In the genomic region with DNA sequence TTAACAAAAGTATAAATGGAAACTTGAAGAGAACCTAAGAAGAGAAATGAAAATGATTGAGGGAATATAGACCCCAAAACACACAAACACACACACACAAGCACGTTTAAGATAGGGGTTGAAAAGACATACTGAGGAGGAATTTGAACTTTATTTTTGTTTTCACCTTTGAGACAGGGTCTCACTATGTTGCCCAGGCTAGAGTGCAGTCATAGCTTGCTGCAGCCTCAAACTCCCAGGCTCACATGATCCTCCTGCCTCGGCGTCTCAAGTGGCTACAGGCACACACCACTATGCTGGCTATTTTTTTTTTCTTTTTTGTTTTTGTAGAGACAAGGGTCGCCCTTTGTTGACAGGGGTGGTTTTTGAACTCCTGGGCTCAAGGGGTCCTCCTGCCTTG, we compare ENCODE assay signal across 21 cellular contexts. TPM values are rescaled to one million over a fixed set of nuclear protein-coding genes. Genes with fewer than 3 reads are reported as not detected.
DNase-seq lines count a peak whose midpoint lies in the region; ATAC-seq and TF ChIP-seq lines count a peak whose summit lies in the region.
"Had no signal": no experiment of that assay in that cellular context is flagged by ENCODE, and none has a peak within 500 bp of the region (broad histone marks: within the 10 kb centered on the region; RNA-seq: fewer than 3 reads in every experiment).

No MANE protein-coding gene starts in this region.

- H4K91ac ChIP-seq in IMR-90 (ENCODE audit: insufficient read depth, low read depth, low read length): peak overlapping the region; percentile 38; the same call in 1 of the 2 replicates

- TF ChIP-seq POLR2A in IMR-90 (IDR thresholded peaks at IDR 0.05; ENCODE audit: low read depth, low read length): no peak

- peaks cover 11% of the 10 kb centered on the region for H3K9me1 ChIP-seq in IMR-90 (ENCODE audit: insufficient read depth, low read length)

- 58% methylated on average over 2 of the region's 4 CpGs; no CpG with 5 or more reads in 1 of the 2 experiments for WGBS in IMR-90 (ENCODE audit: extremely low coverage in 2 of 2, insufficient read length in 1 of 2), 2 experiments

- H3K9me3 ChIP-seq in left ventricle myocardium inferior (replicated peaks) (no peaks in the 10 kb centered on the region), A673 (ENCODE audit: low read depth, low read length, poor library complexity, severe bottlenecking) (no peaks in the 10 kb centered on the region), IMR-90 (ENCODE audit: control insufficient read depth, insufficient read depth, low read length) (no peaks in the 10 kb centered on the region), RWPE2 (ENCODE audit: severe bottlenecking) (no peaks in the 10 kb centered on the region)
- H3K9me3 ChIP-seq: A549, Caco-2 had no signal

- H3K27ac ChIP-seq in left ventricle myocardium inferior (replicated peaks) (peak overlapping the region; percentile 68), A673 (ENCODE audit: low read depth, low read length, poor library complexity, severe bottlenecking) (no peak overlapping the region), IMR-90 (ENCODE audit: insufficient read depth, low read length) (no peak overlapping the region; the same call in 1 of the 2 replicates), RWPE2 (ENCODE audit: poor library complexity, severe bottlenecking) (peak overlapping the region; percentile 10)
- H3K27ac ChIP-seq: A549, GM23248 had no signal

- H3K4me1 ChIP-seq in left ventricle myocardium inferior: peaks cover 66% of the 10 kb centered on the region
- H3K4me1 ChIP-seq in A673 (ENCODE audit: insufficient read depth, low read length, poor library complexity, severe bottlenecking): peaks cover 4% of the 10 kb centered on the region
- H3K4me1 ChIP-seq in IMR-90 (ENCODE audit: control insufficient read depth, insufficient read depth, low read length): peaks cover 3% of the 10 kb centered on the region
- peaks cover 10% of the 10 kb centered on the region for H3K4me1 ChIP-seq in RWPE2 (ENCODE audit: insufficient read depth, poor library complexity, severe bottlenecking)

- dilution Hi-C loops in IMR-90 (cut with HindIII; ENCODE audit: low sequenced_read_pairs, unreplicated experiment): no loop called here

- peaks cover 9 to 64% of the 10 kb centered on the region in 2 experiments; a peak in 3 of 4 replicates for H3K79me1 ChIP-seq in IMR-90 (ENCODE audit: low read depth in 1 of 2, low read length in 2 of 2)

- TF ChIP-seq RAD21 in IMR-90 (IDR thresholded peaks at IDR 0.05; ENCODE audit: low read length): no peak

- H3K9me3 Mint-ChIP-seq in stimulated activated effector memory CD8-positive, alpha-beta T cell treated with anti-CD3 and anti-CD28 coated beads, Interleukin-12 subunit alpha, Interleukin-12 subunit beta, amount 100 ng/mL, for 72 hours: no peaks in the 10 kb centered on the region

- H3K23ac ChIP-seq in IMR-90 (ENCODE audit: low read depth, low read length): no peak overlapping the region

- H3K14ac ChIP-seq in IMR-90 (replicated peaks; ENCODE audit: low read depth, low read length): peak overlapping the region; percentile 50

- peak overlapping the region; percentile 79; the same call in 1 of the 2 replicates for H2AK5ac ChIP-seq in IMR-90 (ENCODE audit: low read depth, low read length)

- H3K9ac ChIP-seq in IMR-90 (ENCODE audit: low read depth, low read length): no peak overlapping the region
- H3K9ac ChIP-seq: GM23248 had no signal

- H4K5ac ChIP-seq in IMR-90 (ENCODE audit: low read depth, low read length): no peak overlapping the region

- no peak overlapping the region for H3K27ac Mint-ChIP-seq in stimulated activated effector memory CD8-positive, alpha-beta T cell treated with anti-CD3 and anti-CD28 coated beads, Interleukin-12 subunit alpha, Interleukin-12 subunit beta, amount 100 ng/mL, for 72 hours

- no peak overlapping the region for H2AK9ac ChIP-seq in IMR-90 (replicated peaks; ENCODE audit: low read depth, low read length, poor library complexity)

- H2BK20ac ChIP-seq in IMR-90 (ENCODE audit: low read depth, low read length): no peak overlapping the region

- BruUV-seq in A673 (replicated peaks; lab: Mats Ljungman, UMichigan): TSS peak; percentile 22
- no TSS peak for BruUV-seq in IMR-90 (replicated peaks; lab: Mats Ljungman, UMichigan)

- TF ChIP-seq CTCF in left ventricle myocardium inferior (IDR thresholded peaks at IDR 0.05; ENCODE audit: borderline replicate concordance) (no peak), A673 (conservative IDR thresholded peaks at IDR 0.05; ENCODE audit: low read depth, low read length) (no peak), IMR-90 (conservative IDR thresholded peaks at IDR 0.05; ENCODE audit: low read depth, low read length) (no peak), RWPE2 (IDR thresholded peaks at IDR 0.05; ENCODE audit: poor library complexity, severe bottlenecking) (no peak)

- peak overlapping the region; percentile 33; the same call in 1 of the 2 replicates for H2BK120ac ChIP-seq in IMR-90 (ENCODE audit: low read depth, low read length)

- H2AFZ ChIP-seq in IMR-90 (replicated peaks; ENCODE audit: low read length, poor library complexity): no peak overlapping the region
- H2AFZ ChIP-seq: GM23248 had no signal

- H3K27me3 ChIP-seq in left ventricle myocardium inferior (ENCODE audit: low read depth) (no peaks in the 10 kb centered on the region), A673 (replicated peaks; ENCODE audit: insufficient read depth, low read depth, low read length, poor library complexity) (no peaks in the 10 kb centered on the region), IMR-90 (ENCODE audit: control insufficient read depth, insufficient read depth, low read length) (no peaks in the 10 kb centered on the region), RWPE2 (ENCODE audit: insufficient read depth, poor library complexity, severe bottlenecking) (no peaks in the 10 kb centered on the region)

- intact Hi-C loops in left ventricle myocardium inferior (cut with micrococcal nuclease) (no loop called here), Right ventricle myocardium inferior (cut with DNase I) (loop anchor here (5.0 kb wide), 1 partner anchor 89 kb away; no protein-coding TSS in a partner anchor), A673 (cut with micrococcal nuclease; ENCODE audit: unreplicated experiment) (no loop called here), IMR-90 (cut with micrococcal nuclease) (no loop called here)

- H2BK5ac ChIP-seq in IMR-90 (ENCODE audit: low read depth, low read length, poor library complexity, severe bottlenecking): no peak overlapping the region

- no peak overlapping the region for H3K4me2 ChIP-seq in IMR-90 (ENCODE audit: low read depth, low read length)

- H4K20me1 ChIP-seq in IMR-90 (ENCODE audit: insufficient read depth, low read length): peaks cover 22% of the 10 kb centered on the region; the same call in 1 of the 2 replicates

- H3K36me3 ChIP-seq in left ventricle myocardium inferior (no peaks in the 10 kb centered on the region), A673 (ENCODE audit: insufficient read depth, low read length, poor library complexity, severe bottlenecking) (no peaks in the 10 kb centered on the region), IMR-90 (ENCODE audit: control insufficient read depth, insufficient read depth, low read length) (no peaks in the 10 kb centered on the region), RWPE2 (ENCODE audit: low read depth) (no peaks in the 10 kb centered on the region)

- H3K4me3 ChIP-seq in left ventricle myocardium inferior (peak overlapping the region; percentile 22), A673 (ENCODE audit: low read depth, low read length, poor library complexity, severe bottlenecking) (no peak overlapping the region), IMR-90 (ENCODE audit: insufficient read depth, low read depth, low read length) (no peak overlapping the region), RWPE2 (ENCODE audit: severe bottlenecking) (no peak overlapping the region)
- H3K4me3 ChIP-seq: A549, GM12878, GM23248 had no signal

- ATAC-seq in Right ventricle myocardium inferior: no peak
- no peak for ATAC-seq in IMR-90 (ENCODE audit: low read depth)
- no peak for ATAC-seq in RWPE2 (ENCODE audit: low read depth)
- no peak for ATAC-seq in stimulated activated effector memory CD8-positive, alpha-beta T cell treated with anti-CD3 and anti-CD28 coated beads, Interleukin-12 subunit alpha, Interleukin-12 subunit beta, amount 100 ng/mL, for 72 hours
- ATAC-seq: A549, GM12878 had no signal

- no peak overlapping the region for H3K4me3 Mint-ChIP-seq in stimulated activated effector memory CD8-positive, alpha-beta T cell treated with anti-CD3 and anti-CD28 coated beads, Interleukin-12 subunit alpha, Interleukin-12 subunit beta, amount 100 ng/mL, for 72 hours
- H3K4me3 Mint-ChIP-seq: CD4-positive, alpha-beta memory T cell had no signal

- peak overlapping the region; percentile 70 for H3K4ac ChIP-seq in IMR-90 (ENCODE audit: low read depth, low read length)

- CTCF ChIA-PET in A673 (lab: Charles Lee): no interaction called here
- CTCF ChIA-PET in IMR-90 (lab: Yijun Ruan, JAX): interaction anchor here (0.9 kb wide), 1 partner anchor 47 kb away, joined by 3 read pairs; no protein-coding TSS in a partner anchor

- peak overlapping the region in 1 of 2 experiments; percentile 6; a peak in 1 of 4 replicates for H4K8ac ChIP-seq in IMR-90 (ENCODE audit: low read depth in 2 of 2, low read length in 2 of 2)

- POLR2A ChIA-PET in A673 (lab: Charles Lee; ENCODE audit: low non-redundant PET): no interaction called here
- POLR2A ChIA-PET in IMR-90 (lab: Charles Lee; ENCODE audit: unreplicated experiment): no interaction called here

- H3K4me1 Mint-ChIP-seq in stimulated activated effector memory CD8-positive, alpha-beta T cell treated with anti-CD3 and anti-CD28 coated beads, Interleukin-12 subunit alpha, Interleukin-12 subunit beta, amount 100 ng/mL, for 72 hours: peaks cover 36% of the 10 kb centered on the region

- no peak overlapping the region for H3K56ac ChIP-seq in IMR-90 (ENCODE audit: extremely low read depth, insufficient read depth, low read length)

- H3K18ac ChIP-seq in IMR-90 (ENCODE audit: low read depth, low read length): no peak overlapping the region

- H3K36me3 Mint-ChIP-seq in stimulated activated effector memory CD8-positive, alpha-beta T cell treated with anti-CD3 and anti-CD28 coated beads, Interleukin-12 subunit alpha, Interleukin-12 subunit beta, amount 100 ng/mL, for 72 hours: peaks cover 27% of the 10 kb centered on the region

- H2BK15ac ChIP-seq in IMR-90 (ENCODE audit: low read depth, low read length): peak overlapping the region; percentile 20; the same call in 1 of the 3 replicates

- in situ Hi-C loops in IMR-90 (cut with MboI; ENCODE audit: low sequenced_read_pairs): no loop called here

- DNase-seq in left ventricle myocardium inferior (no peak), Right ventricle myocardium inferior (ENCODE audit: missing footprints) (no peak), A673 (ENCODE audit: low spot score) (no peak), IMR-90 (no peak), RWPE2 (ENCODE audit: low spot score) (no peak), retina (no peak)
- DNase-seq in stimulated activated effector memory CD8-positive, alpha-beta T cell treated with anti-CD3 and anti-CD28 coated beads, Interleukin-12 subunit alpha, Interleukin-12 subunit beta, amount 100 ng/mL, for 72 hours (ENCODE audit: low spot score in 2 of 2): no peak
- no peak for DNase-seq in activated CD4-positive, alpha-beta T cell treated with anti-CD3 and anti-CD28 coated beads for 4 hours
- DNase-seq: 8988T; C1 segment of cervical spinal cord; Caco-2; CD4-positive, alpha-beta memory T cell; DMS153; DMS79; EL; GDM1; GM23248; H7; HCEC 1CT had no signal

RNA-seq across cellular contexts. Expression of a gene that starts 4.0 kb away (rescaled TPM):
- total RNA-seq in left ventricle myocardium inferior (34.8 TPM), Right ventricle myocardium inferior (30.9 TPM), A673 (2021) (22.6 and 23.6 TPM in 2 replicates), IMR-90 (2012; rRNA removed) (7.7 and 11.7 TPM in 2 replicates)
- polyA plus RNA-seq in IMR-90 (2012; rRNA removed): 7.1 and 8.4 TPM in 2 replicates
- 3.1 and 3.6 TPM in 2 replicates for polyA plus RNA-seq in IMR-90 (2012; cell fraction: cytosol; rRNA removed)
- polyA plus RNA-seq in IMR-90 (2012; cell fraction: nucleus; rRNA removed; ENCODE audit: low replicate concordance): 3.9 and 18.7 TPM in 2 replicates

Comparison
In these comparisons a context has a peak if more than half of its experiments do, and no peak if none do; other contexts are left out.
1. H3K27ac ChIP-seq: peak in left ventricle myocardium inferior (single experiment) and RWPE2 (single experiment); none in A673 (single experiment) and IMR-90 (single experiment).